8 cellular contexts compared by ENCODE assay signal in the genomic region with DNA sequence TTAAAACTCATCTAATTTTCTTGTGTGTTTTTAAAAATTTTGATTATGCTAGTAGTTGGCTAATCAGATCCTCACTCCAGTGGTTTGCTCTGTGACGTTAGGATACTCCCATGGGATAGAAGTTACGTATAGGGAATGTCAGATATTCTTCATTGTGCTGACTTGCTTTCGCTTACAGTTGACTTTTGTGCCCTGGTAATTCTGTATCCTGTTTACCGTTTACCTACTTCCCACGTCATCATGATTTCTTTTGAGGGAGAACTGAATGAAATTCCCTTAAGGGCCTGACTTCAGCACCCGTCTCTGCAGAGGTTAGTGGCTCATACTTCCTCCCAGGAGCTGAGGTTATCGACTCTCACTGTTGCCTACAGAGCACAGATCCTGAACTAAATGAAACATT. TPM values are rescaled to one million over a fixed set of nuclear protein-coding genes. Genes with fewer than 3 reads are reported as not detected.
DNase-seq lines count a peak whose midpoint lies in the region; ATAC-seq and TF ChIP-seq lines count a peak whose summit lies in the region.

No MANE protein-coding gene starts in this region.

- TF ChIP-seq POLR2A in heart left ventricle (IDR thresholded peaks at IDR 0.05), result no peak
- TF ChIP-seq POLR2A in uterus (IDR thresholded peaks at IDR 0.05), result no peak

- no peak for TF ChIP-seq CTCF in heart left ventricle (IDR thresholded peaks at IDR 0.05)
- no peak for TF ChIP-seq CTCF in lower lobe of right lung (IDR thresholded peaks at IDR 0.05)
- TF ChIP-seq CTCF in uterus (IDR thresholded peaks at IDR 0.05), result no peak

- H3K4me1 ChIP-seq in heart left ventricle, result peaks cover 0 to 75% (median 55%) of the 10 kb centered on the region in 12 donors
- H3K4me1 ChIP-seq in lower lobe of right lung, result peaks cover 60% of the 10 kb centered on the region
- peaks cover 0 to 3% of the 10 kb centered on the region in 2 donors for H3K4me1 ChIP-seq in uterus

- WGBS in heart left ventricle, 4 donors, result 5 to 12% (median 7%) methylated on average over 7 of the region's 7 CpGs

- H3K4me3 ChIP-seq in heart left ventricle (peak overlapping the region; percentile 60 to 94 (median 76)), lower lobe of right lung (peak overlapping the region; percentile 86), uterus (no peak overlapping the region)

- intact Hi-C loops in heart left ventricle (cut with DNase I), result loop anchor here in 5 of 10 donors (5.0 kb wide), 3 partner anchors 43 to 268 kb away; a partner anchor contains a TSS
- intact Hi-C loops in cardiac septum (cut with DNase I), result loop anchor here (5.0 kb wide), 1 partner anchor 87 kb away; a partner anchor contains a TSS
- intact Hi-C loops in lower lobe of right lung (cut with DNase I), result no loop called here
- intact Hi-C loops in uterus (cut with DNase I; ENCODE audit: low total_unique reads), result no loop called here

- DNase-seq in heart left ventricle (no peak), cardiac septum (ENCODE audit: low spot score) (no peak), brain pericyte (ENCODE audit: low read depth, low spot score) (peak; percentile 81), lower lobe of right lung (no peak), uterus (no peak), anterior cingulate cortex (lab: John Stamatoyannopoulos, UW) (no peak)

- peak overlapping the region; percentile 41 to 100 (median 98) for H3K27ac ChIP-seq in heart left ventricle
- peak overlapping the region; percentile 99 for H3K27ac ChIP-seq in lower lobe of right lung
- peak overlapping the region; percentile 16 to 99 for H3K27ac ChIP-seq in uterus

- H3K36me3 ChIP-seq in heart left ventricle (peaks cover 0 to 50% (median 44%) of the 10 kb centered on the region in 9 donors), lower lobe of right lung (peaks cover 48% of the 10 kb centered on the region), uterus (no peaks in the 10 kb centered on the region)

- no peaks in the 10 kb centered on the region for H3K27me3 ChIP-seq in heart left ventricle
- H3K27me3 ChIP-seq in lower lobe of right lung (ENCODE audit: low read depth), result no peaks in the 10 kb centered on the region
- H3K27me3 ChIP-seq in uterus, result no peaks in the 10 kb centered on the region

- peak in 1 of 4 donors; percentile 9 for ATAC-seq in heart left ventricle
- ATAC-seq in lower lobe of right lung, result no peak
- ATAC-seq in GM18511 (IDR thresholded peaks at IDR 0.05; ENCODE audit: unreplicated experiment), result no peak
- ATAC-seq in GM19351 (IDR thresholded peaks at IDR 0.05; ENCODE audit: unreplicated experiment), result no peak

- no peaks in the 10 kb centered on the region for H3K9me3 ChIP-seq in heart left ventricle
- no peaks in the 10 kb centered on the region for H3K9me3 ChIP-seq in lower lobe of right lung
- no peaks in the 10 kb centered on the region for H3K9me3 ChIP-seq in uterus

RNA-seq across cellular contexts. Expression of a gene that starts 2.6 kb away (rescaled TPM):
- 1,000 to 10,000 TPM in 3 of 9 donors, 100 to 1,000 TPM in 6; 435 to 1,392 (median 837) TPM for total RNA-seq in heart left ventricle
- polyA plus RNA-seq in heart left ventricle, result 100 to 1,000 TPM; 192 to 904 TPM
- 967 TPM for total RNA-seq in cardiac septum
- 374 TPM for total RNA-seq in lower lobe of right lung
- total RNA-seq in uterus, result 100 to 1,000 TPM; 171 to 532 (median 388) TPM

RNA-seq across cellular contexts. Expression of a gene that starts 57.5 kb away (rescaled TPM):
- 100 to 1,000 TPM in 5 of 9 donors, 10 to 100 TPM in 4; 68.6 to 145 (median 103) TPM for total RNA-seq in heart left ventricle
- 100 to 1,000 TPM in 1 of 2 donors, 10 to 100 TPM in 1; 57.1 to 128 TPM for polyA plus RNA-seq in heart left ventricle
- 148 TPM for total RNA-seq in cardiac septum
- 37.5 TPM for total RNA-seq in lower lobe of right lung
- total RNA-seq in uterus, result 10 to 100 TPM in 3 of 4 donors, 1 to 10 TPM in 1; 7.9 to 40.7 (median 27.9) TPM

Comparison
In these comparisons a context has a peak if more than half of its experiments do, and no peak if none do; other contexts are left out.
1. H3K4me3 ChIP-seq: peak in heart left ventricle (12 of 12) and lower lobe of right lung (single experiment); none in uterus (0 of 2).
2. Peak in every context shown above with its lines, with median percentiles within 50 percentile points of each other: H3K27ac ChIP-seq.